In the genomic region with DNA sequence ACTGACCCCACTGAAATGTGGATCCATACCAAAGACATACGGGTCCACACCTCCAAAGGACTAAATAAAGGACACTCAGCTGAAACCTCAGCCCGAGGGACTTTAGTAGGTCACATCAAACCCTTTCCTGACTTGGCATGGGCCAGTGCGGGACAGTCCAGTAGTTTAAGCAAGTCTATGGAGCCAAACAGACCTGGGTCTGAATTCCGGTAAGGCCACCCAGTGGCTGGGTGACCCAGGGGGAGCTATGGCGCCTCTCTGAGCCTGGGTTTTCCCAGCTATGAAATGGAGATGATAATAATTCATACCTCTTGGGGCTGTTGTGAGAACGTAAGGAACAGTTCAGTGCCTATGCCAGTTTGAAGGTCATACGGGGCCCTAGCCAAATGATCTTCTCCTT, we compare ENCODE assay signal across 25 cellular contexts.
"Had no signal": no experiment of that assay in that cellular context is flagged by ENCODE, and none has a peak within 500 bp of the region (broad histone marks: within the 10 kb centered on the region; RNA-seq: fewer than 3 reads in every experiment).

No MANE protein-coding gene starts in this region.

- H3K27ac ChIP-seq: colonic mucosa, epithelial cell of prostate, gastrocnemius medialis, parathyroid adenoma, sigmoid colon, testis, tibial nerve had no signal

- H3K27me3 ChIP-seq: gastrocnemius medialis, testis had no signal

- DNase-seq: colonic mucosa; effector CD8-positive, alpha-beta T cell; endodermal cell; foreskin fibroblast; gastrocnemius medialis; head of caudate nucleus; left ventricle myocardium superior; lower lobe of right lung; mucosa of descending colon; naive B cell; sigmoid colon; stimulated activated CD4-positive, alpha-beta T cell treated with anti-CD3 and anti-CD28 coated beads, Interleukin-2, amount 100 ng/mL, for 24 hours; stimulated activated CD4-positive, alpha-beta T cell treated with anti-CD3 and anti-CD28 coated beads, Interleukin-4, amount 100 ng/mL, for 24 hours; stimulated activated naive CD4-positive, alpha-beta T cell treated with Interleukin-2 at 50 U/mL for 16 hours; substantia nigra; testis had no signal

- H3K27ac Mint-ChIP-seq: dendritic cell treated with granulocyte-macrophage colony-stimulating factor and Interleukin-4, amounts not matched to agents 40 ng/mL and 50 ng/mL, for 4 days; naive B cell; natural killer cell treated with Interleukin-12 subunit alpha and Interleukin-12 subunit beta and Interleukin-15 and Interleukin-18, amount 100 ng/mL, for 72 hours; stimulated activated effector memory CD8-positive, alpha-beta T cell treated with anti-CD3 and anti-CD28 coated beads, Interleukin-12 subunit alpha, Interleukin-12 subunit beta, amount 100 ng/mL, for 72 hours had no signal

- H3K9me3 ChIP-seq: colonic mucosa, gastrocnemius medialis, lower lobe of right lung, mucosa of descending colon, sigmoid colon, testis, tibial nerve had no signal

- ATAC-seq: esophagus mucosa; gastrocnemius medialis; left ventricle myocardium superior; lower lobe of right lung; mucosa of descending colon; natural killer cell treated with Interleukin-12 subunit alpha and Interleukin-12 subunit beta and Interleukin-15 and Interleukin-18, amount 100 ng/mL, for 72 hours; stimulated activated effector memory CD8-positive, alpha-beta T cell treated with anti-CD3 and anti-CD28 coated beads, Interleukin-12 subunit alpha, Interleukin-12 subunit beta, amount 100 ng/mL, for 72 hours had no signal

- H3K36me3 Mint-ChIP-seq: natural killer cell treated with Interleukin-12 subunit alpha and Interleukin-12 subunit beta and Interleukin-15 and Interleukin-18, amount 100 ng/mL, for 72 hours; stimulated activated effector memory CD8-positive, alpha-beta T cell treated with anti-CD3 and anti-CD28 coated beads, Interleukin-12 subunit alpha, Interleukin-12 subunit beta, amount 100 ng/mL, for 72 hours had no signal

- H3K9me3 Mint-ChIP-seq: dendritic cell treated with granulocyte-macrophage colony-stimulating factor and Interleukin-4, amounts not matched to agents 40 ng/mL and 50 ng/mL, for 4 days; endodermal cell; natural killer cell treated with Interleukin-12 subunit alpha and Interleukin-12 subunit beta and Interleukin-15 and Interleukin-18, amount 100 ng/mL, for 72 hours; neural crest cell; stimulated activated effector memory CD8-positive, alpha-beta T cell treated with anti-CD3 and anti-CD28 coated beads, Interleukin-12 subunit alpha, Interleukin-12 subunit beta, amount 100 ng/mL, for 72 hours had no signal

- H3K4me3 ChIP-seq: colonic mucosa, gastrocnemius medialis, lower lobe of right lung, mucosa of descending colon, sigmoid colon, testis, tibial nerve had no signal

- H3K4me3 Mint-ChIP-seq: dendritic cell treated with granulocyte-macrophage colony-stimulating factor and Interleukin-4, amounts not matched to agents 40 ng/mL and 50 ng/mL, for 4 days; endodermal cell; mesothelial cell of epicardium; naive B cell; natural killer cell treated with Interleukin-12 subunit alpha and Interleukin-12 subunit beta and Interleukin-15 and Interleukin-18, amount 100 ng/mL, for 72 hours; neural crest cell; stimulated activated effector memory CD8-positive, alpha-beta T cell treated with anti-CD3 and anti-CD28 coated beads, Interleukin-12 subunit alpha, Interleukin-12 subunit beta, amount 100 ng/mL, for 72 hours had no signal

- H3K4me1 ChIP-seq: colonic mucosa, parathyroid adenoma had no signal

- H3K4me1 Mint-ChIP-seq: stimulated activated effector memory CD8-positive, alpha-beta T cell treated with anti-CD3 and anti-CD28 coated beads, Interleukin-12 subunit alpha, Interleukin-12 subunit beta, amount 100 ng/mL, for 72 hours had no signal
